Comparison of ENCODE assay signal across 1 cellular context in the genomic region with DNA sequence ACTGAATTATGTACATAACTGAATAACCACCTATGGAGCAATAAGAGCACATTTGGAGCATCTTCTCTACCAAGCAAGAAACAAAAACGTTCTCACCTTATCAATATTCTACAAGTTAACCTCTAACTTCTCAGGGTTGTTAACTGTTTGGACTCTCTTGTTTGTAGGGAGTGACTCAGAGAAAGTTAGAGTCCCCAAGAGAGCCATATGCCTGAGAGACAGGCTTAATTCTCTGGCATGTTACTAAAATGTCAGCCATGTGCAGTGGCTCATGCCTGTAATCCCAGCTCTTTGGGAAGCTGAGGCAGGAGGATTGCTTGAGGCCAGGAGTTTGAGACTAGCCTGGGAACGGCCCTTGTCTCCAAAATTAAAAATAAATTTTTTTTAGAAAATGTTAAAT.
TF ChIP-seq lines count a peak whose summit lies in the region.

No MANE protein-coding gene starts in this region.

TF ChIP-seq in K562, 482 proteins besides CTCF, POLR2A, EP300 and RAD21:
- TF ChIP-seq, protein P1, sequence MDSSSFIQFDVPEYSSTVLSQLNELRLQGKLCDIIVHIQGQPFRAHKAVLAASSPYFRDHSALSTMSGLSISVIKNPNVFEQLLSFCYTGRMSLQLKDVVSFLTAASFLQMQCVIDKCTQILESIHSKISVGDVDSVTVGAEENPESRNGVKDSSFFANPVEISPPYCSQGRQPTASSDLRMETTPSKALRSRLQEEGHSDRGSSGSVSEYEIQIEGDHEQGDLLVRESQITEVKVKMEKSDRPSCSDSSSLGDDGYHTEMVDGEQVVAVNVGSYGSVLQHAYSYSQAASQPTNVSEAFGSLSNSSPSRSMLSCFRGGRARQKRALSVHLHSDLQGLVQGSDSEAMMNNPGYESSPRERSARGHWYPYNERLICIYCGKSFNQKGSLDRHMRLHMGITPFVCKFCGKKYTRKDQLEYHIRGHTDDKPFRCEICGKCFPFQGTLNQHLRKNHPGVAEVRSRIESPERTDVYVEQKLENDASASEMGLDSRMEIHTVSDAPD (CRISPR knock-in tag; IDR thresholded peaks at IDR 0.05) = no peak
- TF ChIP-seq POLR2B (IDR thresholded peaks at IDR 0.05; ENCODE audit: low read depth, partially characterized antibody) (no peak), ARHGAP35 (IDR thresholded peaks at IDR 0.05; ENCODE audit: partially characterized antibody) (no peak), SAP30 (IDR thresholded peaks at IDR 0.05; ENCODE audit: borderline replicate concordance, insufficient read depth, low read depth, low read length, poor library complexity, severe bottlenecking) (no peak)
